In genomic region chr19:13101590-13102415, GRCh38 we compare ENCODE assay signal across 9 cellular contexts. TPM values are rescaled to one million over a fixed set of nuclear protein-coding genes. Genes with fewer than 3 reads are reported as not detected.
DNase-seq lines count a peak whose midpoint lies in the region; ATAC-seq and TF ChIP-seq lines count a peak whose summit lies in the region.
"Had no signal": no experiment of that assay in that cellular context is flagged by ENCODE, and none has a peak within 500 bp of the region (broad histone marks: within the 10 kb centered on the region; RNA-seq: fewer than 3 reads in every experiment).

No MANE protein-coding gene starts in this region.

- H3K4me1 Mint-ChIP-seq in activated naive CD4-positive, alpha-beta T cell treated with anti-CD3 and anti-CD28 coated beads, Interleukin-2, amount 50 U/mL, for 24 hours = peaks cover 49% of the 10 kb centered on the region

- no peaks in the 10 kb centered on the region for H3K79me2 ChIP-seq in mesendoderm (ENCODE audit: control insufficient read depth, insufficient read depth, low read length)

- no peaks in the 10 kb centered on the region for H3K79me1 ChIP-seq in mesendoderm (ENCODE audit: low read length)

- H4K8ac ChIP-seq in mesendoderm (ENCODE audit: low read depth, low read length) = no peak overlapping the region

- TF ChIP-seq CTCF in transverse colon (IDR thresholded peaks at IDR 0.05) = no peak

- H4K5ac ChIP-seq in mesendoderm (ENCODE audit: low read length) = no peak overlapping the region

- no peak overlapping the region for H2BK120ac ChIP-seq in mesendoderm (ENCODE audit: low read depth, low read length)

- no peak overlapping the region for H2BK15ac ChIP-seq in mesendoderm (replicated peaks; ENCODE audit: low read depth)

- H3K27me3 ChIP-seq in mesendoderm (ENCODE audit: insufficient read depth, low read length, poor library complexity) = peaks cover 15% of the 10 kb centered on the region
- H3K27me3 ChIP-seq in transverse colon = no peaks in the 10 kb centered on the region

- H3K4me3 ChIP-seq in mesendoderm (ENCODE audit: low read length) = no peak overlapping the region
- peak overlapping the region in 3 of 4 donors; percentile 18 to 51 (median 36) for H3K4me3 ChIP-seq in transverse colon

- intact Hi-C loops in transverse colon (cut with DNase I; ENCODE audit: low total_unique reads) = no loop called here

- H3K9me3 Mint-ChIP-seq in activated naive CD4-positive, alpha-beta T cell treated with anti-CD3 and anti-CD28 coated beads, Interleukin-2, amount 50 U/mL, for 24 hours = no peaks in the 10 kb centered on the region

- no peak for TF ChIP-seq POLR2A in transverse colon (IDR thresholded peaks at IDR 0.05)

- H3K4me1 ChIP-seq in mesendoderm (ENCODE audit: control insufficient read depth, low read depth, low read length) (peaks cover 4% of the 10 kb centered on the region), transverse colon (peaks cover 33 to 55% (median 46%) of the 10 kb centered on the region in 4 donors)

- TF ChIP-seq EP300 in transverse colon (IDR thresholded peaks at IDR 0.05; ENCODE audit: low read depth) = no peak

- H3K27ac ChIP-seq in angular gyrus (ENCODE audit: low read depth, low read length) (peak overlapping the region; percentile 24), mesendoderm (ENCODE audit: low read depth, low read length) (peak overlapping the region; percentile 18), transverse colon (peak overlapping the region; percentile 78 to 93 (median 90))

- DNase-seq in activated naive CD4-positive, alpha-beta T cell treated with Interleukin-2 at 50 U/mL for 16 hours = no peak
- no peak for DNase-seq in mesendoderm
- no peak for DNase-seq in transverse colon
- DNase-seq in NCI-H1930 (lab: John Stamatoyannopoulos, UW) = no peak
- no peak for DNase-seq in NCI-H187 treated with DMSO at 0.1 percent for 48 hours (lab: John Stamatoyannopoulos, UW)
- DNase-seq: NCI-H1436 treated with DMSO at 0.1 percent for 48 hours had no signal

- peak overlapping the region; percentile 76 for H2BK5ac ChIP-seq in mesendoderm (ENCODE audit: low read length)

- no peaks in the 10 kb centered on the region for H3K36me3 Mint-ChIP-seq in activated naive CD4-positive, alpha-beta T cell treated with anti-CD3 and anti-CD28 coated beads, Interleukin-2, amount 50 U/mL, for 24 hours

- no CpG with 5 or more reads among the region's 7 CpGs for WGBS in mesendoderm (ENCODE audit: extremely low coverage, insufficient coverage, low lambda C conversion rate)
- 63 to 73% methylated on average over 2 to 7 of the region's 7 CpGs for WGBS in transverse colon (ENCODE audit: low coverage in 1 of 2), 2 donors

- ATAC-seq in HG03196 (IDR thresholded peaks at IDR 0.05; ENCODE audit: unreplicated experiment) = no peak

- peak overlapping the region; percentile 55 for H3K4me2 ChIP-seq in mesendoderm (ENCODE audit: low read length)

- no peak overlapping the region for H2AK5ac ChIP-seq in mesendoderm (ENCODE audit: low read length)

- no peaks in the 10 kb centered on the region for H3K9me3 ChIP-seq in transverse colon

- H3K23ac ChIP-seq in mesendoderm (ENCODE audit: low read length) = peak overlapping the region; percentile 20

- H3K4ac ChIP-seq in mesendoderm (ENCODE audit: low read depth, low read length) = no peak overlapping the region

- H3K4me3 Mint-ChIP-seq in activated naive CD4-positive, alpha-beta T cell treated with anti-CD3 and anti-CD28 coated beads, Interleukin-2, amount 50 U/mL, for 24 hours = peak overlapping the region; percentile 71

- in situ Hi-C loops in transverse colon (cut with MboI; ENCODE audit: low pct_ligation_motif_present in 1 of 4, low pct_unique_long_range_greater_than_20kb in 1 of 4, low sequenced_read_pairs in 3 of 4) = loop anchor here in 1 of 4 donors (25.0 kb wide), 1 partner anchor 160 kb away; no protein-coding TSS in a partner anchor

- H3K56ac ChIP-seq in mesendoderm (ENCODE audit: low read length) = peak overlapping the region; percentile 90

- no peaks in the 10 kb centered on the region for H3K36me3 ChIP-seq in mesendoderm (ENCODE audit: control insufficient read depth, insufficient read depth, low read length)
- no peaks in the 10 kb centered on the region for H3K36me3 ChIP-seq in transverse colon

- peak overlapping the region; percentile 71 for H3K9ac ChIP-seq in mesendoderm (ENCODE audit: low read length)

- peak overlapping the region; percentile 70 for H3K27ac Mint-ChIP-seq in activated naive CD4-positive, alpha-beta T cell treated with anti-CD3 and anti-CD28 coated beads, Interleukin-2, amount 50 U/mL, for 24 hours

- peaks cover 6% of the 10 kb centered on the region for H3K27me3 Mint-ChIP-seq in activated naive CD4-positive, alpha-beta T cell treated with anti-CD3 and anti-CD28 coated beads, Interleukin-2, amount 50 U/mL, for 24 hours

- H3K18ac ChIP-seq in mesendoderm (ENCODE audit: low read length) = peak overlapping the region; percentile 11

RNA-seq across cellular contexts. Expression of gene LYL1, which starts 0.9 kb away (rescaled TPM):
- polyA plus RNA-seq in mesendoderm (2013, experiment 1 of 2) = 0.48 TPM
- polyA plus RNA-seq in mesendoderm (2013, experiment 2 of 2) = 0.62 TPM
- total RNA-seq in transverse colon = 10 to 100 TPM in 3 of 4 donors, 1 to 10 TPM in 1; 4.5 to 33.4 (median 16.7) TPM

RNA-seq across cellular contexts. Expression of gene TRMT1, which starts 14.7 kb away (rescaled TPM):
- 67.9 TPM for polyA plus RNA-seq in mesendoderm (2013, experiment 1 of 2)
- 70.6 TPM for polyA plus RNA-seq in mesendoderm (2013, experiment 2 of 2)
- total RNA-seq in transverse colon = 100 to 1,000 TPM in 1 of 4 donors, 10 to 100 TPM in 3; 26.6 to 199 (median 60.7) TPM

RNA-seq across cellular contexts. Expression of gene NACC1, which starts 16.3 kb away (rescaled TPM):
- 210 TPM for polyA plus RNA-seq in mesendoderm (2013, experiment 1 of 2)
- polyA plus RNA-seq in mesendoderm (2013, experiment 2 of 2) = 205 TPM
- total RNA-seq in transverse colon = 10 to 100 TPM; 31.6 to 54.2 (median 36.5) TPM

RNA-seq across cellular contexts. Expression of gene STX10, which starts 48.4 kb away (rescaled TPM):
- 30.2 TPM for polyA plus RNA-seq in mesendoderm (2013, experiment 1 of 2)
- 29.9 TPM for polyA plus RNA-seq in mesendoderm (2013, experiment 2 of 2)
- 100 to 1,000 TPM in 1 of 4 donors, 10 to 100 TPM in 3; 69.7 to 164 (median 84.2) TPM for total RNA-seq in transverse colon

RNA-seq across cellular contexts. Expression of gene IER2, which starts 48.4 kb away (rescaled TPM):
- 75.2 TPM for polyA plus RNA-seq in mesendoderm (2013, experiment 1 of 2)
- polyA plus RNA-seq in mesendoderm (2013, experiment 2 of 2) = 77.2 TPM
- total RNA-seq in transverse colon = 100 to 1,000 TPM; 184 to 503 (median 244) TPM

Comparison
In these comparisons a context has a peak if more than half of its experiments do, and no peak if none do; other contexts are left out.
1. H3K27ac ChIP-seq: peak in every context shown above with its lines; median percentile 90 in transverse colon; 24 in angular gyrus; 18 in mesendoderm.